23 cellular contexts compared by ENCODE assay signal in the genomic region with DNA sequence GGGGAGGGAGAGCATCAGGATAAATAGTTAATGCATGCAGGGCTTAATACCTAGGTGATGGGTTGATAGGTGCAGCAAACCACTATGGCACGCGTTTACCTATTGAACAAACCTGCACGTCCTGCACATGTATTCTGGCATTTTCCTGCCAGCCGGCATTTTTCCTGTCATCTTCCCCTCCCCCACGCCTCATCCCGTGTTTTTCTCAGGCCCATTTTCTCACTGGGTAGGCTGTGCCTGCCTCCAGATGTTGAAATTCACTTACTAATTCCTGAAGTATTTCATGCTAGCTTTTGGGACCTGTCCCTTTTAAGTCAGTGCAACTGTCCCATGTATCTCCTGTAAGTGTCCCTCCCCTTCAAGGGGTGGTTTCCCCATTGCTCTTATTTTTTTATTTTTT.
"Had no signal": no experiment of that assay in that cellular context is flagged by ENCODE, and none has a peak within 500 bp of the region (broad histone marks: within the 10 kb centered on the region; RNA-seq: fewer than 3 reads in every experiment).

No MANE protein-coding gene starts in this region.

- H3K4me1 ChIP-seq: stomach, suprapubic skin, testis, thyroid gland, tibial artery, tibial nerve, transverse colon, upper lobe of left lung, upper lobe of right lung, uterus, vagina had no signal

- DNase-seq: stimulated activated CD4-positive, alpha-beta T cell treated with anti-CD3 and anti-CD28 coated beads, Interleukin-2, amount 100 ng/mL, for 48 hours; stimulated activated CD4-positive, alpha-beta T cell treated with anti-CD3 and anti-CD28 coated beads, Interleukin-4, amount 100 ng/mL, for 1 hour; stimulated activated CD4-positive, alpha-beta T cell treated with anti-CD3 and anti-CD28 coated beads, Interleukin-4, amount 100 ng/mL, for 24 hours; stimulated activated CD4-positive, alpha-beta T cell treated with anti-CD3 and anti-CD28 coated beads, Interleukin-4, amount 100 ng/mL, for 4 hours; stimulated activated CD8-positive, alpha-beta memory T cell treated with anti-CD3 and anti-CD28 coated beads, Interleukin-4, amount 100 ng/mL, for 48 hours; stimulated activated naive B cell treated with anti-CD40 and anti-IgM and Interleukin-4, amounts not matched to agents 10 μg/mL and 1 μg/mL and 100 μg/mL, for 72 hours; stimulated activated naive CD4-positive, alpha-beta T cell; stimulated activated naive CD4-positive, alpha-beta T cell treated with Interleukin-2 at 50 U/mL for 16 hours; stimulated activated naive CD8-positive, alpha-beta T cell treated with anti-CD3 and anti-CD28 coated beads, Interleukin-15, amount 100 ng/mL, for 72 hours; stimulated activated naive CD8-positive, alpha-beta T cell treated with anti-CD3 and anti-CD28 coated beads, Interleukin-15, Interleukin-2, amounts not matched to agents 100 U/mL and 50 U/mL, for 24 hours; stomach; substantia nigra; testis; thyroid gland; tibial artery; transverse colon; upper lobe of left lung; upper lobe of right lung; uterus had no signal

- H3K9me3 ChIP-seq: suprapubic skin, testis, thoracic aorta, thyroid gland, tibial artery, transverse colon, upper lobe of left lung, upper lobe of right lung, uterus, vagina had no signal

- H3K36me3 ChIP-seq: stomach, suprapubic skin, thoracic aorta, thyroid gland, tibial artery, tibial nerve, transverse colon, upper lobe of left lung, upper lobe of right lung, uterus, vagina had no signal

- H3K4me3 ChIP-seq: stomach, suprapubic skin, testis, thoracic aorta, thyroid gland, tibial artery, tibial nerve, transverse colon, upper lobe of left lung, upper lobe of right lung, uterus, vagina had no signal

- H3K27me3 ChIP-seq: stomach, suprapubic skin, testis, thyroid gland, tibial artery, tibial nerve, transverse colon, upper lobe of left lung, upper lobe of right lung, uterus, vagina had no signal

- H3K27ac ChIP-seq: stomach, suprapubic skin, testis, thoracic aorta, thyroid gland, tibial artery, tibial nerve, transverse colon, upper lobe of left lung, upper lobe of right lung, uterus, vagina had no signal
